Comparison of ENCODE assay signal across 1 cellular context in the genomic region with DNA sequence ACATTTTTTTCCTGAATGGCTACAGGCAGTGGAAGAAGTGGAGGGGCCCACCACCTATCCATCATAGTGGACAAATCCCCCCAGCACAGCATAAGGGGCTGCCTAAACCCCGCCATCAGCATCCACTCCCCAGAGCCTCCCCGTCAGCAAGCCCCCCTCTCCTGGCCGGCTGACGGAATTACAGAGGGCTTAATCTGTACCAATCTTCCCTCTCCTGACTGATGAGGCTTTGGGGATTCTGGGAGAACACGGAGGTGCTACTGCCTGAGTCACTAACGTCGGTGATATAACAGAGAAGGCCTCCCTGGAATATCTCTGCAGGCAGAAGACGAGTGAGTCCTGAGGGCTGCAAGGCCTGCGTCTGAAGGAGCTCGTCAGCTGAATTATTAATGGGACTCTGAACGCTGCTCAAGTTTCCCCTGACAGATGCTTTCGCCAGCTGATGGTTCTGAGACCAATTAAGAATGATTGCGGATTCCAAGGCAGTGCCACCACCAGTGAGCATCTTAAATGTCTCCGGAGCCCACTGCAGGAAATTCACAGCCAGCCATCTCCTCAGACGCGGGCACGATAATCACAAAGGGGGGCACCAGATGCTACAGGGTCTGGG.
TF ChIP-seq lines count a peak whose summit lies in the region.

No MANE protein-coding gene starts in this region.

TF ChIP-seq in IMR-90, 13 proteins besides CTCF, POLR2A, EP300 and RAD21 (continued from another document):
- TF ChIP-seq, protein P1, sequence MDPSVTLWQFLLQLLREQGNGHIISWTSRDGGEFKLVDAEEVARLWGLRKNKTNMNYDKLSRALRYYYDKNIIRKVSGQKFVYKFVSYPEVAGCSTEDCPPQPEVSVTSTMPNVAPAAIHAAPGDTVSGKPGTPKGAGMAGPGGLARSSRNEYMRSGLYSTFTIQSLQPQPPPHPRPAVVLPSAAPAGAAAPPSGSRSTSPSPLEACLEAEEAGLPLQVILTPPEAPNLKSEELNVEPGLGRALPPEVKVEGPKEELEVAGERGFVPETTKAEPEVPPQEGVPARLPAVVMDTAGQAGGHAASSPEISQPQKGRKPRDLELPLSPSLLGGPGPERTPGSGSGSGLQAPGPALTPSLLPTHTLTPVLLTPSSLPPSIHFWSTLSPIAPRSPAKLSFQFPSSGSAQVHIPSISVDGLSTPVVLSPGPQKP (IDR thresholded peaks at IDR 0.05; ENCODE audit: borderline replicate concordance, low read depth, low read length), result no peak
- TF ChIP-seq BHLHE40 (IDR thresholded peaks at IDR 0.05; ENCODE audit: low read depth, low read length) (no peak), RCOR1 (IDR thresholded peaks at IDR 0.05; ENCODE audit: insufficient replicate concordance, low read length) (no peak), RFX5 (IDR thresholded peaks at IDR 0.05; ENCODE audit: low read depth, low read length) (no peak), SMC3 (IDR thresholded peaks at IDR 0.05; ENCODE audit: low read depth, low read length) (no peak), FOS (IDR thresholded peaks at IDR 0.05; ENCODE audit: low read depth, low read length) (no peak), NFE2L2 (IDR thresholded peaks at IDR 0.05; ENCODE audit: low read depth, low read length) (no peak), MXI1 (IDR thresholded peaks at IDR 0.05; ENCODE audit: borderline replicate concordance, low read depth, low read length) (no peak)
